In genomic region chr2:203915256-203915655, GRCh38 we compare ENCODE assay signal across 29 cellular contexts. TPM values are rescaled to one million over a fixed set of nuclear protein-coding genes. Genes with fewer than 3 reads are reported as not detected.
A peak's percentile ranks its signal among the peaks of the same experiment; 100 is the strongest.
DNase-seq lines count a peak whose midpoint lies in the region; ATAC-seq and TF ChIP-seq lines count a peak whose summit lies in the region.
"Had no signal": no experiment of that assay in that cellular context is flagged by ENCODE, and none has a peak within 500 bp of the region (broad histone marks: within the 10 kb centered on the region; RNA-seq: fewer than 3 reads in every experiment).

No MANE protein-coding gene starts in this region.

- no peak for TF ChIP-seq POLR2A in breast epithelium (IDR thresholded peaks at IDR 0.05)

- BruUV-seq in MCF 10A (replicated peaks; lab: Mats Ljungman, UMichigan) = no TSS peak

- H3K27me3 Mint-ChIP-seq in MCF 10A (ENCODE audit: insufficient read depth, unreplicated experiment) = peaks cover 35% of the 10 kb centered on the region
- peaks cover 0 to 9% of the 10 kb centered on the region in 2 donors for H3K27me3 Mint-ChIP-seq in effector memory CD8-positive, alpha-beta T cell

- no peak for DNase-seq in breast epithelium (ENCODE audit: low spot score in 2 of 2)
- no peak for DNase-seq in MCF 10A (ENCODE audit: unreplicated experiment)
- DNase-seq in GM04504 (ENCODE audit: low read depth) = peak; percentile 7
- DNase-seq in effector memory CD8-positive, alpha-beta T cell = no peak
- DNase-seq in sciatic nerve (ENCODE audit: low spot score) = no peak
- no peak for DNase-seq in stimulated activated CD4-positive, alpha-beta T cell treated with anti-CD3 and anti-CD28 coated beads, Interleukin-12 subunit alpha, Interleukin-12 subunit beta, amount 100 ng/mL, for 4 hours
- DNase-seq in stimulated activated CD4-positive, alpha-beta T cell treated with anti-CD3 and anti-CD28 coated beads, Interleukin-2, amount 100 ng/mL, for 48 hours = no peak
- DNase-seq in UCSD-AML1 (lab: John Stamatoyannopoulos, UW; ENCODE audit: unreplicated experiment) = no peak
- DNase-seq: aorta; cortex of kidney; glutamatergic neuron; midbrain; naive thymus-derived CD4-positive, alpha-beta T cell; NCI-H1048; NCI-H1694 treated with DMSO at 0.1 percent for 48 hours; NCI-H510A treated with DMSO at 0.1 percent for 48 hours; occipital lobe; SHP77 treated with DMSO at 0.1 percent for 48 hours; T-helper 9 cell; trophoblast cell; WERI-Rb-1 had no signal

- H3K27me3 ChIP-seq in breast epithelium = no peaks in the 10 kb centered on the region
- H3K27me3 ChIP-seq: cardiac muscle cell had no signal

- H3K36me3 Mint-ChIP-seq in MCF 10A (ENCODE audit: insufficient read depth, unreplicated experiment) = no peaks in the 10 kb centered on the region
- H3K36me3 Mint-ChIP-seq in effector memory CD8-positive, alpha-beta T cell (ENCODE audit: insufficient read depth) = peaks cover 3% of the 10 kb centered on the region
- H3K36me3 Mint-ChIP-seq: activated naive CD4-positive, alpha-beta T cell treated with anti-CD3 and anti-CD28 coated beads, Interleukin-2, amount 50 U/mL, for 72 hours; naive thymus-derived CD4-positive, alpha-beta T cell had no signal

- H3K27ac Mint-ChIP-seq in MCF 10A (ENCODE audit: low read depth, unreplicated experiment) = no peak overlapping the region
- H3K27ac Mint-ChIP-seq in effector memory CD8-positive, alpha-beta T cell = peak overlapping the region; percentile 13 to 14
- H3K27ac Mint-ChIP-seq: activated naive CD4-positive, alpha-beta T cell treated with anti-CD3 and anti-CD28 coated beads, Interleukin-2, amount 50 U/mL, for 72 hours; activated T-helper 2 cell treated with anti-CD3 and anti-CD28 coated beads, Interferon-gamma antibody, Interleukin-2, Interleukin-4, amounts not matched to agents 10 μg/mL and 5 μg/mL and 100 μg/mL, durations not matched to agents 14 hours and 24 hours and 36 hours; naive thymus-derived CD4-positive, alpha-beta T cell had no signal

- intact Hi-C loops in breast epithelium (cut with DNase I; ENCODE audit: low total_unique reads) = no loop called here
- intact Hi-C loops in MCF 10A (cut with micrococcal nuclease) = no loop called here
- intact Hi-C loops in sciatic nerve (cut with DNase I) = loop anchor here (5.0 kb wide), 1 partner anchor 703 kb away; no protein-coding TSS in a partner anchor

- H3K9me3 ChIP-seq in breast epithelium = no peaks in the 10 kb centered on the region

- peak overlapping the region in 1 of 2 donors; percentile 59 for H3K27ac ChIP-seq in breast epithelium
- H3K27ac ChIP-seq: cardiac muscle cell, WERI-Rb-1 had no signal

- H3K36me3 ChIP-seq in breast epithelium = no peaks in the 10 kb centered on the region
- H3K36me3 ChIP-seq: cardiac muscle cell, WERI-Rb-1 had no signal

- no peak for ATAC-seq in effector memory CD8-positive, alpha-beta T cell (replicated peaks)
- peak; percentile 75 for ATAC-seq in sciatic nerve
- ATAC-seq: activated naive CD4-positive, alpha-beta T cell treated with anti-CD3 and anti-CD28 coated beads, Interleukin-2, amount 50 U/mL, for 72 hours; Panc1 had no signal

- no peak overlapping the region for H3K4me3 Mint-ChIP-seq in MCF 10A (ENCODE audit: unreplicated experiment)
- peak overlapping the region; percentile 7 to 30 for H3K4me3 Mint-ChIP-seq in effector memory CD8-positive, alpha-beta T cell
- H3K4me3 Mint-ChIP-seq: naive thymus-derived CD4-positive, alpha-beta T cell had no signal

- CTCF ChIA-PET in MCF 10A (lab: Yijun Ruan, JAX) = interaction anchor here (0.6 kb wide), 1 partner anchor 249 kb away, joined by 3 read pairs; no protein-coding TSS in a partner anchor

- peak overlapping the region in 2 of 3 donors; percentile 22 to 26 for H3K4me3 ChIP-seq in breast epithelium
- H3K4me3 ChIP-seq: cardiac muscle cell, GM12878 had no signal

- POLR2A ChIA-PET in MCF 10A (lab: Yijun Ruan, JAX) = interaction anchor here (1.2 kb wide), 1 partner anchor 43 kb away, joined by 3 read pairs; no protein-coding TSS in a partner anchor

- no peaks in the 10 kb centered on the region for H3K4me1 ChIP-seq in breast epithelium

- no peaks in the 10 kb centered on the region for H3K9me3 Mint-ChIP-seq in MCF 10A (ENCODE audit: unreplicated experiment)
- no peaks in the 10 kb centered on the region for H3K9me3 Mint-ChIP-seq in effector memory CD8-positive, alpha-beta T cell
- H3K9me3 Mint-ChIP-seq: activated naive CD4-positive, alpha-beta T cell treated with anti-CD3 and anti-CD28 coated beads, Interleukin-2, amount 50 U/mL, for 72 hours; activated T-helper 2 cell treated with anti-CD3 and anti-CD28 coated beads, Interferon-gamma antibody, Interleukin-2, Interleukin-4, amounts not matched to agents 10 μg/mL and 5 μg/mL and 100 μg/mL, durations not matched to agents 14 hours and 24 hours and 36 hours; naive thymus-derived CD4-positive, alpha-beta T cell had no signal

- TF ChIP-seq CTCF in breast epithelium (IDR thresholded peaks at IDR 0.05) (no peak), MCF 10A (IDR thresholded peaks at IDR 0.05; ENCODE audit: unreplicated experiment) (no peak)

- H3K4me1 Mint-ChIP-seq in MCF 10A (ENCODE audit: insufficient read depth, unreplicated experiment) = no peaks in the 10 kb centered on the region
- peaks cover 9 to 14% of the 10 kb centered on the region in 2 donors for H3K4me1 Mint-ChIP-seq in effector memory CD8-positive, alpha-beta T cell (ENCODE audit: low read depth in 2 of 2)

RNA-seq across cellular contexts. Expression of gene ICOS, which starts 21.3 kb away (rescaled TPM):
- total RNA-seq in breast epithelium (under 1 TPM; 0.33 to 0.64 (median 0.59) TPM), MCF 10A (2022) (not detected in 2 replicates), sciatic nerve (not detected)
- total RNA-seq: cardiac muscle cell, H1, LHCN-M2, occipital lobe, pulmonary artery endothelial cell had no signal

RNA-seq across cellular contexts. Expression of gene CTLA4, which starts 47.7 kb away (rescaled TPM):
- total RNA-seq in breast epithelium = 1 to 10 TPM in 1 of 3 donors, under 1 TPM in 2; 0.64 to 1.8 (median 0.98) TPM
- not detected in 2 replicates for total RNA-seq in MCF 10A (2022)
- total RNA-seq in sciatic nerve = 0.67 TPM
- total RNA-seq: cardiac muscle cell, GM12878, H1, LHCN-M2, occipital lobe, pulmonary artery endothelial cell had no signal
